ENCODE assay signal across 8 cellular contexts in the genomic region with DNA sequence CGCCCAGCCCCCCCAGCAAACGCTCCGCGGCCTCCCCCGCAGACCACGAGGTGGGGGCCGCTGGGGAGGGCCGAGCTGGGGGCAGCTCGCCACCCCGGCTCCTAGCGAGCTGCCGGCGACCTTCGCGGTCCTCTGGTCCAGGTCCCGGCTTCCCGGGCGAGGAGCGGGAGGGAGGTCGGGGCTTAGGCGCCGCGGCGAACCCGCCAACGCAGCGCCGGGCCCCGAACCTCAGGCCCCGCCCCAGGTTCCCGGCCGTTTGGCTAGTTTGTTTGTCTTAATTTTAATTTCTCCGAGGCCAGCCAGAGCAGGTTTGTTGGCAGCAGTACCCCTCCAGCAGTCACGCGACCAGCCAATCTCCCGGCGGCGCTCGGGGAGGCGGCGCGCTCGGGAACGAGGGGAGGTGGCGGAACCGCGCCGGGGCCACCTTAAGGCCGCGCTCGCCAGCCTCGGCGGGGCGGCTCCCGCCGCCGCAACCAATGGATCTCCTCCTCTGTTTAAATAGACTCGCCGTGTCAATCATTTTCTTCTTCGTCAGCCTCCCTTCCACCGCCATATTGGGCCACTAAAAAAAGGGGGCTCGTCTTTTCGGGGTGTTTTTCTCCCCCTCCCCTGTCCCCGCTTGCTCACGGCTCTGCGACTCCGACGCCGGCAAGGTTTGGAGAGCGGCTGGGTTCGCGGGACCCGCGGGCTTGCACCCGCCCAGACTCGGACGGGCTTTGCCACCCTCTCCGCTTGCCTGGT. TPM values are rescaled to one million over a fixed set of nuclear protein-coding genes. Genes with fewer than 3 reads are reported as not detected.
A peak's percentile ranks its signal among the peaks of the same experiment; 100 is the strongest.
DNase-seq lines count a peak whose midpoint lies in the region; ATAC-seq, FAIRE-seq and TF ChIP-seq lines count a peak whose summit lies in the region.

A gene (plus strand): TSS at position 524 of the 741 bp plus-strand sequence. CDS start 472 bp downstream, outside the sequence.

- no peak for TF ChIP-seq RAD21 in IMR-90 (IDR thresholded peaks at IDR 0.05; ENCODE audit: low read length)

- H3K4me2 ChIP-seq in IMR-90 (ENCODE audit: low read depth, low read length): peak within 1 kb of the TSS; percentile 99
- peak within 1 kb of the TSS; percentile 94 for H3K4me2 ChIP-seq in OCI-LY7 (ENCODE audit: low read length)
- peak within 1 kb of the TSS; percentile 95 for H3K4me2 ChIP-seq in endothelial cell of umbilical vein (ENCODE audit: insufficient read depth, low read length)

- H4K91ac ChIP-seq in IMR-90 (ENCODE audit: insufficient read depth, low read depth, low read length): peak within 1 kb of the TSS; percentile 96

- POLR2A ChIA-PET in IMR-90 (lab: Charles Lee; ENCODE audit: unreplicated experiment): interaction anchor here (0.6 to 1.6 kb wide), 3 partner anchors 9 to 535 kb away, joined by 3 to 11 read pairs (median 6); no protein-coding TSS in a partner anchor
- POLR2A ChIA-PET in OCI-LY7 (lab: Charles Lee): interaction anchor here (0.7 to 4.0 kb wide), 8 partner anchors 8 to 695 kb away, joined by 4 to 44 read pairs (median 10); a partner anchor contains a TSS
- POLR2A ChIA-PET in endothelial cell of umbilical vein (lab: Charles Lee): interaction anchor here (0.6 to 1.5 kb wide), 3 partner anchors 8 to 155 kb away, joined by 4 to 9 read pairs (median 6); no protein-coding TSS in a partner anchor

- in situ Hi-C loops in IMR-90 (cut with MboI; ENCODE audit: low sequenced_read_pairs): loop anchor here (25.0 kb wide), 1 partner anchor 1005 kb away; no protein-coding TSS in a partner anchor

- peak within 1 kb of the TSS; percentile 89 for H2BK120ac ChIP-seq in IMR-90 (ENCODE audit: low read depth, low read length)

- FAIRE-seq in endothelial cell of umbilical vein (lab: Jason Lieb, UNC): peak; percentile 80

- 0% methylated on average over 44 of the region's 78 CpGs; no CpG with 5 or more reads in 1 of the 2 experiments for WGBS in IMR-90 (ENCODE audit: extremely low coverage in 2 of 2, insufficient read length in 1 of 2), 2 experiments

- dilution Hi-C loops in IMR-90 (cut with HindIII; ENCODE audit: low sequenced_read_pairs, unreplicated experiment): no loop called here
- dilution Hi-C loops in endothelial cell of umbilical vein (cut with MboI; ENCODE audit: extremely low pct_ligation_motif_present, low sequenced_read_pairs): no loop called here

- H3K27me3 ChIP-seq in IMR-90 (ENCODE audit: control insufficient read depth, insufficient read depth, low read length): no peaks in the 10 kb centered on the region
- H3K27me3 ChIP-seq in endothelial cell of umbilical vein (ENCODE audit: control insufficient read depth in 2 of 2, insufficient read depth in 2 of 2, low read length in 2 of 2): no peaks in the 10 kb centered on the region

- H2BK20ac ChIP-seq in IMR-90 (ENCODE audit: low read depth, low read length): peak within 1 kb of the TSS; percentile 81

- H3K4me1 ChIP-seq in IMR-90 (ENCODE audit: control insufficient read depth, insufficient read depth, low read length) (peaks cover 20% of the 10 kb centered on the region), OCI-LY7 (ENCODE audit: insufficient read depth, low read length, poor library complexity, severe bottlenecking) (peaks cover 57% of the 10 kb centered on the region), endothelial cell of umbilical vein (ENCODE audit: control insufficient read depth, extremely low read depth, insufficient read depth, low read length) (peaks cover 49% of the 10 kb centered on the region)

- no peaks in the 10 kb centered on the region for H3K9me2 ChIP-seq in OCI-LY7 (ENCODE audit: insufficient read depth, low read length)

- H3K9me1 ChIP-seq in IMR-90 (ENCODE audit: insufficient read depth, low read length) (peaks cover 5% of the 10 kb centered on the region; the same call in 1 of the 2 replicates), endothelial cell of umbilical vein (replicated peaks; ENCODE audit: control insufficient read depth, extremely low read depth, insufficient read depth, low read length) (no peaks in the 10 kb centered on the region)

- peak within 1 kb of the TSS; percentile 94 for H4K5ac ChIP-seq in IMR-90 (ENCODE audit: low read depth, low read length)

- ATAC-seq in GM21447 (IDR thresholded peaks at IDR 0.05; ENCODE audit: unreplicated experiment): peak; percentile 22
- ATAC-seq in IMR-90 (ENCODE audit: low read depth): peak; percentile 90

- H3K79me1 ChIP-seq in IMR-90 (ENCODE audit: low read depth in 1 of 2, low read length in 2 of 2): peaks cover 6 to 29% of the 10 kb centered on the region in 2 experiments

- peak within 1 kb of the TSS; percentile 100 for H3K9ac ChIP-seq in IMR-90 (ENCODE audit: low read depth, low read length)
- peak within 1 kb of the TSS; percentile 98 for H3K9ac ChIP-seq in endothelial cell of umbilical vein (replicated peaks; ENCODE audit: extremely low read depth, insufficient read depth, low read length)

- peak within 1 kb of the TSS; percentile 96 for H2BK5ac ChIP-seq in IMR-90 (ENCODE audit: low read depth, low read length, poor library complexity, severe bottlenecking)

- H3K23ac ChIP-seq in IMR-90 (ENCODE audit: low read depth, low read length): peak within 1 kb of the TSS; percentile 99

- H4K8ac ChIP-seq in IMR-90 (ENCODE audit: low read depth in 2 of 2, low read length in 2 of 2): peak within 1 kb of the TSS; percentile 83 to 87

- peak within 1 kb of the TSS; percentile 99 for H2AK9ac ChIP-seq in IMR-90 (replicated peaks; ENCODE audit: low read depth, low read length, poor library complexity)

- H2AK5ac ChIP-seq in IMR-90 (ENCODE audit: low read depth, low read length): peak within 1 kb of the TSS; percentile 82

- H3K36me3 ChIP-seq in IMR-90 (ENCODE audit: control insufficient read depth, insufficient read depth, low read length) (peaks cover 18% of the 10 kb centered on the region), OCI-LY7 (ENCODE audit: insufficient read depth, low read length) (peaks cover 36% of the 10 kb centered on the region), endothelial cell of umbilical vein (ENCODE audit: control insufficient read depth in 2 of 2, extremely low read depth in 1 of 2, insufficient read depth in 2 of 2, low read length in 2 of 2) (peaks cover 2 to 3% of the 10 kb centered on the region in 2 experiments)

- CTCF ChIA-PET in IMR-90 (lab: Yijun Ruan, JAX) (interaction anchor here (2.0 kb wide), 1 partner anchor 20 kb away, joined by 15 read pairs; no protein-coding TSS in a partner anchor), OCI-LY7 (lab: Charles Lee; ENCODE audit: unreplicated experiment) (no interaction called here), endothelial cell of umbilical vein (lab: Charles Lee) (interaction anchor here (0.7 to 4.2 kb wide), 6 partner anchors 7 to 495 kb away, joined by 3 to 52 read pairs (median 4); no protein-coding TSS in a partner anchor)

- H2BK15ac ChIP-seq in IMR-90 (ENCODE audit: low read depth, low read length): peak within 1 kb of the TSS; percentile 87; the same call in 2 of the 3 replicates

- H3K27ac ChIP-seq in IMR-90 (ENCODE audit: insufficient read depth, low read length) (peak within 1 kb of the TSS; percentile 98), OCI-LY7 (ENCODE audit: low read depth, low read length, poor library complexity, severe bottlenecking) (peak within 1 kb of the TSS; percentile 98), endothelial cell of umbilical vein (ENCODE audit: insufficient read depth, low read depth, low read length) (peak within 1 kb of the TSS; percentile 98)

- H3K4me3 ChIP-seq in IMR-90 (ENCODE audit: insufficient read depth, low read depth, low read length) (peak within 1 kb of the TSS; percentile 84), OCI-LY7 (ENCODE audit: low read depth, low read length, poor library complexity, severe bottlenecking) (peak within 1 kb of the TSS; percentile 88), endothelial cell of umbilical vein (replicated peaks in 1 of 3; ENCODE audit: insufficient read depth in 1 of 3, low read depth in 1 of 3, low read length in 3 of 3) (peak within 1 kb of the TSS; percentile 67 to 99 (median 95))

- DNase-seq in COR-L47 (lab: John Stamatoyannopoulos, UW) (peak; percentile 84), IMR-90 (peak; percentile 94), OCI-LY7 (ENCODE audit: low spot score) (peak; percentile 89), activated T-cell treated with anti-CD3 and anti-CD28 coated beads for 1 hour (ENCODE audit: low read depth) (peak; percentile 72), endothelial cell of umbilical vein (ENCODE audit: low read depth, low spot score) (peak; percentile 98), midbrain (lab: John Stamatoyannopoulos, UW) (peak; percentile 94)
- DNase-seq in stimulated activated CD8-positive, alpha-beta memory T cell treated with anti-CD3 and anti-CD28 coated beads, Interleukin-2, amount 100 ng/mL, for 1 hour (ENCODE audit: low read depth in 2 of 2): peak; percentile 72 to 74

- H3K4ac ChIP-seq in IMR-90 (ENCODE audit: low read depth, low read length): peak within 1 kb of the TSS; percentile 97

- peak within 1 kb of the TSS; percentile 80 for H3K18ac ChIP-seq in IMR-90 (ENCODE audit: low read depth, low read length)

- H2AFZ ChIP-seq in IMR-90 (replicated peaks; ENCODE audit: low read length, poor library complexity) (peak within 1 kb of the TSS; percentile 85), OCI-LY7 (ENCODE audit: low read length) (peak within 1 kb of the TSS; percentile 26; the same call in 1 of the 2 replicates), endothelial cell of umbilical vein (ENCODE audit: low read depth, low read length) (peak within 1 kb of the TSS; percentile 78)

- no peaks in the 10 kb centered on the region for H3K9me3 ChIP-seq in IMR-90 (ENCODE audit: control insufficient read depth, insufficient read depth, low read length)
- no peaks in the 10 kb centered on the region for H3K9me3 ChIP-seq in OCI-LY7 (ENCODE audit: low read length)
- no peaks in the 10 kb centered on the region for H3K9me3 ChIP-seq in endothelial cell of umbilical vein (replicated peaks; ENCODE audit: control insufficient read depth, insufficient read depth, low read length)

- BruUV-seq in IMR-90 (replicated peaks; lab: Mats Ljungman, UMichigan) (no TSS peak), OCI-LY7 (replicated peaks; lab: Mats Ljungman, UMichigan) (no TSS peak), endothelial cell of umbilical vein (replicated peaks; lab: Mats Ljungman, UMichigan) (no TSS peak)

- TF ChIP-seq CTCF in IMR-90 (conservative IDR thresholded peaks at IDR 0.05; ENCODE audit: low read depth, low read length) (no peak), OCI-LY7 (conservative IDR thresholded peaks at IDR 0.05; ENCODE audit: low read length) (no peak), endothelial cell of umbilical vein (IDR thresholded peaks at IDR 0.05; ENCODE audit: extremely low read depth in 1 of 2, insufficient read depth in 1 of 2, low read depth in 1 of 2, low read length in 2 of 2) (no peak)

- peak within 1 kb of the TSS; percentile 98 for H3K14ac ChIP-seq in IMR-90 (replicated peaks; ENCODE audit: low read depth, low read length)

- peaks cover 47% of the 10 kb centered on the region for H3K79me2 ChIP-seq in OCI-LY7 (ENCODE audit: insufficient read depth, low read depth, low read length)
- H3K79me2 ChIP-seq in endothelial cell of umbilical vein (ENCODE audit: control insufficient read depth, insufficient read depth, low read length): peaks cover 49% of the 10 kb centered on the region

- intact Hi-C loops in IMR-90 (cut with micrococcal nuclease) (loop anchor here (1.0 to 5.0 kb wide), 2 partner anchors 8 to 180 kb away; no protein-coding TSS in a partner anchor), OCI-LY7 (cut with micrococcal nuclease; ENCODE audit: unreplicated experiment) (loop anchor here (1.0 to 5.0 kb wide), 4 partner anchors 8 to 360 kb away; a partner anchor contains a TSS), endothelial cell of umbilical vein (cut with micrococcal nuclease) (loop anchor here (1.0 to 5.0 kb wide), 4 partner anchors 8 to 485 kb away; a partner anchor contains a TSS)

- H4K20me1 ChIP-seq in IMR-90 (ENCODE audit: insufficient read depth, low read length) (peaks cover 24% of the 10 kb centered on the region; the same call in 1 of the 2 replicates), OCI-LY7 (ENCODE audit: insufficient read depth, low read length) (peaks cover 6% of the 10 kb centered on the region; the same call in 1 of the 2 replicates), endothelial cell of umbilical vein (replicated peaks; ENCODE audit: control insufficient read depth, extremely low read depth, insufficient read depth, low read length) (no peaks in the 10 kb centered on the region)

- TF ChIP-seq POLR2A in IMR-90 (IDR thresholded peaks at IDR 0.05; ENCODE audit: low read depth, low read length) (peak; percentile 78), endothelial cell of umbilical vein (IDR thresholded peaks at IDR 0.05; ENCODE audit: low read depth, low read length) (peak; percentile 79)

- peak within 1 kb of the TSS; percentile 93 for H3K56ac ChIP-seq in IMR-90 (ENCODE audit: extremely low read depth, insufficient read depth, low read length)

RNA-seq across cellular contexts. Expression of the gene that starts here (rescaled TPM):
- total RNA-seq in IMR-90 (2012; rRNA removed) (17.4 and 28.1 TPM in 2 replicates), OCI-LY7 (2022) (45.3 and 54.7 TPM in 2 replicates), endothelial cell of umbilical vein (32.0 and 40.8 TPM in 2 replicates)
- polyA plus RNA-seq in IMR-90 (2012; rRNA removed) (7.9 and 13.9 TPM in 2 replicates), endothelial cell of umbilical vein (10.4 and 12.7 TPM in 2 replicates)
- 8.7 and 9.0 TPM in 2 replicates for polyA plus RNA-seq in IMR-90 (2012; cell fraction: cytosol; rRNA removed)
- polyA plus RNA-seq in IMR-90 (2012; cell fraction: nucleus; rRNA removed; ENCODE audit: low replicate concordance): 6.1 and 9.4 TPM in 2 replicates
- 59.4 and 65.7 TPM in 2 replicates for total RNA-seq in OCI-LY7 (2014; rRNA removed; shearing (Covaris generic))
- 10.3 and 13.1 TPM in 2 replicates for polyA plus RNA-seq in endothelial cell of umbilical vein (2011; cell fraction: cytosol; rRNA removed)
- polyA plus RNA-seq in endothelial cell of umbilical vein (2011; cell fraction: nucleus; rRNA removed): 16.6 and 24.8 TPM in 2 replicates
- 13.5 and 14.5 TPM in 2 replicates for polyA plus RNA-seq in endothelial cell of umbilical vein (2012)
- polyA minus RNA-seq in endothelial cell of umbilical vein: 11.5 and 16.7 TPM in 2 replicates
- 26.1 TPM for polyA minus RNA-seq in endothelial cell of umbilical vein (2011; cell fraction: cytosol; rRNA and poly(A)+ RNA removed)
- polyA minus RNA-seq in endothelial cell of umbilical vein (2011; cell fraction: nucleus; rRNA and poly(A)+ RNA removed): 29.4 and 36.6 TPM in 2 replicates

Comparison
In these comparisons a context has a peak if more than half of its experiments do, and no peak if none do; other contexts are left out.
1. Peak in every context shown above with its lines: DNase-seq, ATAC-seq, H3K4me3 ChIP-seq and H3K27ac ChIP-seq.
2. H2AFZ ChIP-seq: peak in every context shown above with its lines; median percentile 85 in IMR-90; 78 in endothelial cell of umbilical vein; 26 in OCI-LY7.